ENCODE assay signal across 16 cellular contexts in the genomic region with DNA sequence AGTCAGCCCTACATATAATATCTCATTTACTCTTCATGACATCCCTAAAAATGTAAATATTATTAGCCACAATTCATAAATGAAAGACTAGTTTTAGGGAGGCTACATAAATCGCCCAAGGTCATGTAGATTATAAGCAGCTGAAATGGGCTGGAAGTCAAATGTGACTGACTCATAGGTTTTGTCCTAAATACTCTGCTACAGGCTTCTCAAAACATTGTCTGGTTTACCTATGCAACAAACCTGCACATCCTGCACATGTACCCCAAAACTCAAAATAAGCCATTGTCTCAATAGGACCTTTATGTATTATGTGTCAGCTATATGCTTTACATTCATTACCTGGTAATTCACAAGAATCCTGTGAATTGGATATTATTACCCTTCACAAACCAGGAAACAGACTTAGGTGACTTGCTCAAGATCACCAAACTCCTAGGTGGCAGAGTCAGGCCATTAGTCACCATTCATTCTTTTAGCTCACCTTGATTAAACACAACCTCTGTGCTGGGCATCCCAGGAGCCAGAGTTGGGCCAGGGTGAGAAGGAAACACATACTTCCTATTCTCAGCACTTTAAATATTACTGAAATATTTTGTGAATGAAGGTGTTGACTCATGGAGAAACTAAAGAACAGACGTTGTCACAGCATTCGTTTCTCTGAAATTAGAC.
DNase-seq lines count a peak whose midpoint lies in the region; ATAC-seq and TF ChIP-seq lines count a peak whose summit lies in the region.
"Had no signal": no experiment of that assay in that cellular context is flagged by ENCODE, and none has a peak within 500 bp of the region (broad histone marks: within the 10 kb centered on the region; RNA-seq: fewer than 3 reads in every experiment).

No MANE protein-coding gene starts in this region.

- peak; percentile 29 for DNase-seq in Calu3
- DNase-seq in PC-3 = peak; percentile 52
- no peak for DNase-seq in epithelial cell of prostate (ENCODE audit: low read depth, low spot score)
- peak; percentile 79 for DNase-seq in kidney tubule cell (ENCODE audit: low spot score)
- DNase-seq in amniotic stem cell (lab: John Stamatoyannopoulos, UW) = no peak
- DNase-seq: 8988T; CD4-positive, alpha-beta memory T cell; DMS79 treated with DMSO at 0.1 percent for 48 hours; GF-D8; H9 had no signal

- TF ChIP-seq CTCF in Calu3 (IDR thresholded peaks at IDR 0.05; ENCODE audit: unreplicated experiment) (no peak), PC-3 (conservative IDR thresholded peaks at IDR 0.05; ENCODE audit: low read depth, low read length) (no peak)

- H3K27ac Mint-ChIP-seq in Calu3 (ENCODE audit: unreplicated experiment) = no peak overlapping the region
- H3K27ac Mint-ChIP-seq: CD14-positive monocyte; CD4-positive, alpha-beta memory T cell; IgD-negative memory B cell had no signal

- no peaks in the 10 kb centered on the region for H3K36me3 ChIP-seq in PC-3 (ENCODE audit: low read depth, low read length)
- H3K36me3 ChIP-seq: BLaER1 had no signal

- H3K4me3 ChIP-seq in PC-3 (ENCODE audit: low read length) = no peak overlapping the region
- H3K4me3 ChIP-seq: BLaER1 had no signal

- H3K27ac ChIP-seq in PC-3 (ENCODE audit: low read length) = no peak overlapping the region
- H3K27ac ChIP-seq in epithelial cell of prostate = peak overlapping the region; percentile 30
- H3K27ac ChIP-seq: BLaER1 had no signal

- peaks cover 2% of the 10 kb centered on the region for H3K9me3 Mint-ChIP-seq in Calu3 (ENCODE audit: low read depth, unreplicated experiment)
- H3K9me3 Mint-ChIP-seq: H9 had no signal

- no peaks in the 10 kb centered on the region for H3K79me2 ChIP-seq in PC-3 (ENCODE audit: low read length)

- CTCF ChIA-PET in Calu3 (lab: Charles Lee) (no interaction called here), PC-3 (lab: Charles Lee) (no interaction called here)

- no peak overlapping the region for H3K4me2 ChIP-seq in PC-3 (ENCODE audit: low read length)
- H3K4me2 ChIP-seq: BLaER1 had no signal

- H3K4me3 Mint-ChIP-seq in Calu3 (ENCODE audit: low read depth, unreplicated experiment) = no peak overlapping the region
- H3K4me3 Mint-ChIP-seq: CD14-positive monocyte; CD4-positive, alpha-beta memory T cell; H9; IgD-negative memory B cell had no signal

- H3K27me3 ChIP-seq in PC-3 (ENCODE audit: low read length) = no peaks in the 10 kb centered on the region
- H3K27me3 ChIP-seq: BLaER1 had no signal

- peaks cover 9% of the 10 kb centered on the region for H3K4me1 ChIP-seq in PC-3 (ENCODE audit: insufficient read depth, low read length)
- H3K4me1 ChIP-seq: BLaER1 had no signal

- no peak overlapping the region for H3K9ac ChIP-seq in PC-3 (ENCODE audit: low read length)
- H3K9ac ChIP-seq: BLaER1 had no signal

- intact Hi-C loops in Calu3 (cut with micrococcal nuclease; ENCODE audit: unreplicated experiment) = no loop called here
- intact Hi-C loops in PC-3 (cut with micrococcal nuclease) = no loop called here

- H4K20me1 ChIP-seq in PC-3 (ENCODE audit: low read length) = no peaks in the 10 kb centered on the region
- H4K20me1 ChIP-seq: BLaER1 had no signal

- H3K36me3 Mint-ChIP-seq in Calu3 (ENCODE audit: insufficient read depth, unreplicated experiment) = no peaks in the 10 kb centered on the region
- H3K36me3 Mint-ChIP-seq: CD14-positive monocyte had no signal

- H3K9me2 ChIP-seq in PC-3 (replicated peaks; ENCODE audit: low read length) = no peaks in the 10 kb centered on the region

- POLR2A ChIA-PET in PC-3 (lab: Charles Lee; ENCODE audit: unreplicated experiment) = no interaction called here

- H3K9me3 ChIP-seq in PC-3 (ENCODE audit: low read length) = no peaks in the 10 kb centered on the region
- H3K9me3 ChIP-seq: BLaER1 had no signal

- BruUV-seq in Calu3 (replicated peaks; lab: Mats Ljungman, UMichigan) = no TSS peak
- BruUV-seq in PC-3 (replicated peaks; lab: Mats Ljungman, UMichigan) = no TSS peak

- H2AFZ ChIP-seq in PC-3 (ENCODE audit: low read length) = no peak overlapping the region

- H3K27me3 Mint-ChIP-seq in Calu3 (ENCODE audit: unreplicated experiment) = no peaks in the 10 kb centered on the region

- peak; percentile 43; the same call in 1 of the 2 replicates for ATAC-seq in PC-3
- ATAC-seq in HG03045 (IDR thresholded peaks at IDR 0.05; ENCODE audit: unreplicated experiment) = no peak
- ATAC-seq in HG03135 (IDR thresholded peaks at IDR 0.05; ENCODE audit: unreplicated experiment) = no peak
- ATAC-seq: HepG2 had no signal

- H3F3A ChIP-seq in PC-3 (ENCODE audit: low read length, unreplicated experiment) = peaks cover 5% of the 10 kb centered on the region

- peaks cover 11% of the 10 kb centered on the region for H3K4me1 Mint-ChIP-seq in Calu3 (ENCODE audit: low read depth, unreplicated experiment)
- H3K4me1 Mint-ChIP-seq: CD14-positive monocyte had no signal

Comparison
In these comparisons a context has a peak if more than half of its experiments do, and no peak if none do; other contexts are left out.
1. DNase-seq: peak in Calu3 (single experiment), PC-3 (single experiment) and kidney tubule cell (single experiment); none in epithelial cell of prostate (single experiment) and amniotic stem cell (single experiment).